In the genomic region with DNA sequence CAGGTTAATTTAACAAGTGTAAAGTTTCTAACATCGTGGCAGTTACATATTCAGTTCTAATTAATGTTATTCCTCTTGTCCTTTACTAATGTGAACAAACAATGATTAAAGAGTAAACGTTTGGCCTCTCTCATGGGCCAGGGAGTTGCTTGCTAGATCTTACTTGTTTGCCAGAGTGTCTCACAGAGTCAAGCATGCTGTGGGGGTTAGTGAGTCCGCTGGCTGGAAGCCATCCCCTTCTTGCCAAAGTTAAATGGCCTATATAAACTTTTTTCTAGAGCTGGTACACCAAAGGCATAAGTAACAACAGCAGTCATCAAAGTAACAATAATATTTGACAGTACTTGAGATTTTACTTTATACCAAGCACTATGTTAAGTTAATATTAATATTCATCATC, we compare ENCODE assay signal across 14 cellular contexts.
DNase-seq lines count a peak whose midpoint lies in the region; ATAC-seq and TF ChIP-seq lines count a peak whose summit lies in the region.
"Had no signal": no experiment of that assay in that cellular context is flagged by ENCODE, and none has a peak within 500 bp of the region (broad histone marks: within the 10 kb centered on the region; RNA-seq: fewer than 3 reads in every experiment).

No MANE protein-coding gene starts in this region.

- no peak for TF ChIP-seq CTCF in PC-3 (conservative IDR thresholded peaks at IDR 0.05; ENCODE audit: low read depth, low read length)
- no peak for TF ChIP-seq CTCF in fibroblast of villous mesenchyme (IDR thresholded peaks at IDR 0.05; ENCODE audit: insufficient read depth, low read depth, low read length)
- no peak for TF ChIP-seq CTCF in omental fat pad (IDR thresholded peaks at IDR 0.05)
- no peak for TF ChIP-seq CTCF in natural killer cell (IDR thresholded peaks at IDR 0.05)

- no peaks in the 10 kb centered on the region for H3K36me3 ChIP-seq in PC-3 (ENCODE audit: low read depth, low read length)
- H3K36me3 ChIP-seq: WERI-Rb-1 had no signal

- no peak overlapping the region for H2AFZ ChIP-seq in PC-3 (ENCODE audit: low read length)

- intact Hi-C loops in PC-3 (cut with micrococcal nuclease) (no loop called here), natural killer cell (cut with micrococcal nuclease) (no loop called here)

- H3K36me3 Mint-ChIP-seq in natural killer cell: no peaks in the 10 kb centered on the region

- H3K27me3 ChIP-seq in PC-3 (ENCODE audit: low read length): no peaks in the 10 kb centered on the region

- CTCF ChIA-PET in PC-3 (lab: Charles Lee): no interaction called here

- H3K4me1 ChIP-seq in PC-3 (ENCODE audit: insufficient read depth, low read length): no peaks in the 10 kb centered on the region

- peaks cover 0 to 3% of the 10 kb centered on the region in 2 donors for H3K9me3 Mint-ChIP-seq in natural killer cell

- H3K9ac ChIP-seq in PC-3 (ENCODE audit: low read length): no peak overlapping the region

- no peak overlapping the region for H3K4me3 Mint-ChIP-seq in natural killer cell

- DNase-seq in AG08396 (ENCODE audit: low spot score) (peak; percentile 18), PC-3 (peak; percentile 13), fibroblast of villous mesenchyme (ENCODE audit: low read depth) (peak; percentile 13), omental fat pad (ENCODE audit: low spot score) (no peak), NCI-H187 (lab: John Stamatoyannopoulos, UW) (no peak), ecto neural progenitor cell (ENCODE audit: low spot score) (no peak), NCI-H128 (lab: John Stamatoyannopoulos, UW; ENCODE audit: unreplicated experiment) (no peak), natural killer cell (no peak)
- DNase-seq: ACHN; effector CD8-positive, alpha-beta T cell; NCI-H1436; NCI-H82; WERI-Rb-1 had no signal

- H3K4me3 ChIP-seq in PC-3 (ENCODE audit: low read length): no peak overlapping the region
- H3K4me3 ChIP-seq in fibroblast of villous mesenchyme (ENCODE audit: low read depth, low read length): no peak overlapping the region

- H3K4me2 ChIP-seq in PC-3 (ENCODE audit: low read length): no peak overlapping the region

- no TSS peak for BruUV-seq in PC-3 (replicated peaks; lab: Mats Ljungman, UMichigan)

- POLR2A ChIA-PET in PC-3 (lab: Charles Lee; ENCODE audit: unreplicated experiment): no interaction called here

- H3K27ac Mint-ChIP-seq in natural killer cell: no peak overlapping the region

- no peaks in the 10 kb centered on the region for H3K4me1 Mint-ChIP-seq in natural killer cell

- H3K27ac ChIP-seq in PC-3 (ENCODE audit: low read length): no peak overlapping the region
- H3K27ac ChIP-seq: WERI-Rb-1 had no signal

- no peaks in the 10 kb centered on the region for H3F3A ChIP-seq in PC-3 (ENCODE audit: low read length, unreplicated experiment)

- H3K9me2 ChIP-seq in PC-3 (replicated peaks; ENCODE audit: low read length): no peaks in the 10 kb centered on the region

- no peaks in the 10 kb centered on the region for H3K79me2 ChIP-seq in PC-3 (ENCODE audit: low read length)

- no peaks in the 10 kb centered on the region for H4K20me1 ChIP-seq in PC-3 (ENCODE audit: low read length)

- no peaks in the 10 kb centered on the region for H3K9me3 ChIP-seq in PC-3 (ENCODE audit: low read length)

- no peaks in the 10 kb centered on the region for H3K27me3 Mint-ChIP-seq in natural killer cell (ENCODE audit: low read depth in 2 of 2)

- ATAC-seq in PC-3 (no peak), omental fat pad (ENCODE audit: low FRiP score) (peak; percentile 44), natural killer cell (no peak)
- ATAC-seq: sciatic nerve had no signal

Comparison
In these comparisons a context has a peak if more than half of its experiments do, and no peak if none do; other contexts are left out.
1. DNase-seq: peak in AG08396 (single experiment), PC-3 (single experiment) and fibroblast of villous mesenchyme (single experiment); none in omental fat pad (single experiment), NCI-H187 (0 of 2), ecto neural progenitor cell (single experiment), NCI-H128 (single experiment) and natural killer cell (single experiment).